In genomic region chr3:168116279-168116678, GRCh38 we compare ENCODE assay signal across 13 cellular contexts. TPM values are rescaled to one million over a fixed set of nuclear protein-coding genes. Genes with fewer than 3 reads are reported as not detected.
A peak's percentile ranks its signal among the peaks of the same experiment; 100 is the strongest.
DNase-seq lines count a peak whose midpoint lies in the region; ATAC-seq, FAIRE-seq and TF ChIP-seq lines count a peak whose summit lies in the region.
"Had no signal": no experiment of that assay in that cellular context is flagged by ENCODE, and none has a peak within 500 bp of the region (broad histone marks: within the 10 kb centered on the region; RNA-seq: fewer than 3 reads in every experiment).

No MANE protein-coding gene starts in this region.

- no peak overlapping the region for H3K4me3 Mint-ChIP-seq in mesothelial cell of epicardium
- H3K4me3 Mint-ChIP-seq: CD8-positive, alpha-beta T cell; memory B cell had no signal

- POLR2A ChIA-PET in GM12878 (lab: Charles Lee), result no interaction called here

- H3K4me1 ChIP-seq in GM12878 (ENCODE audit: control insufficient read depth, insufficient read depth, low read length) (no peaks in the 10 kb centered on the region), right atrium auricular region (peaks cover 0 to 21% of the 10 kb centered on the region in 2 donors), skeletal muscle tissue (ENCODE audit: control insufficient read depth in 3 of 3, insufficient read depth in 3 of 3, low read length in 3 of 3) (peaks cover 0 to 3% (median 0%) of the 10 kb centered on the region in 3 donors)

- no TSS peak for BruUV-seq in GM12878 (replicated peaks; lab: Mats Ljungman, UMichigan)

- CTCF ChIA-PET in GM12878 (lab: Yijun Ruan, JAX), result interaction anchor here (0.7 kb wide), 1 partner anchor 18 kb away, joined by 5 read pairs; no protein-coding TSS in a partner anchor

- TF ChIP-seq POLR2A in GM12878 (IDR thresholded peaks at IDR 0.05; ENCODE audit: low read depth, low read length), result no peak

- no peaks in the 10 kb centered on the region for H4K20me1 ChIP-seq in GM12878 (ENCODE audit: control insufficient read depth, insufficient read depth)

- H3K79me2 ChIP-seq in GM12878 (ENCODE audit: control insufficient read depth, insufficient read depth, low read length), result no peaks in the 10 kb centered on the region

- H3K27me3 ChIP-seq in GM12878 (replicated peaks in 1 of 2; ENCODE audit: control insufficient read depth in 2 of 2, insufficient read depth in 2 of 2, low read length in 1 of 2), result no peaks in the 10 kb centered on the region
- no peaks in the 10 kb centered on the region for H3K27me3 ChIP-seq in right atrium auricular region
- no peaks in the 10 kb centered on the region for H3K27me3 ChIP-seq in skeletal muscle tissue (ENCODE audit: control insufficient read depth in 3 of 3, insufficient read depth in 3 of 3, low read length in 3 of 3)

- H3K27ac ChIP-seq in GM12878 (ENCODE audit: control insufficient read depth, insufficient read depth) (no peak overlapping the region), right atrium auricular region (peak overlapping the region in 1 of 2 donors; percentile 30), skeletal muscle tissue (ENCODE audit: low read depth, low read length) (peak overlapping the region; percentile 34)

- TF ChIP-seq CTCF in GM12878 (IDR thresholded peaks at IDR 0.05 in 2 of 3, conservative IDR thresholded peaks at IDR 0.05 in 1 of 3; ENCODE audit: control insufficient read depth in 2 of 3, extremely low read depth in 1 of 3, insufficient read depth in 1 of 3, low read depth in 3 of 3, low read length in 3 of 3) (no peak), right atrium auricular region (IDR thresholded peaks at IDR 0.05) (no peak), mesothelial cell of epicardium (IDR thresholded peaks at IDR 0.05; ENCODE audit: unreplicated experiment) (no peak)

- no peak for TF ChIP-seq EP300 in GM12878 (IDR thresholded peaks at IDR 0.05; ENCODE audit: borderline replicate concordance in 1 of 2, control insufficient read depth in 1 of 2, low read depth in 2 of 2, low read length in 2 of 2)

- SMC1A ChIA-PET in GM12878 (lab: Charles Lee; ENCODE audit: uncharacterized antibody, unreplicated experiment), result no interaction called here

- 72% methylated on average over 4 of the region's 4 CpGs for WGBS in GM12878 (ENCODE audit: insufficient coverage, insufficient replicate concordance, low lambda C conversion rate, missing lambda C conversion rate)

- H3K36me3 ChIP-seq in GM12878 (ENCODE audit: control insufficient read depth in 2 of 2, insufficient read depth in 2 of 2, low read length in 1 of 2) (no peaks in the 10 kb centered on the region), right atrium auricular region (no peaks in the 10 kb centered on the region), skeletal muscle tissue (ENCODE audit: control insufficient read depth in 3 of 3, insufficient read depth in 3 of 3, low read length in 3 of 3) (no peaks in the 10 kb centered on the region)

- no peak for TF ChIP-seq RAD21 in GM12878 (IDR thresholded peaks at IDR 0.05; ENCODE audit: insufficient read depth, low read depth, low read length)

- no peaks in the 10 kb centered on the region for H3K9me3 Mint-ChIP-seq in mesothelial cell of epicardium
- H3K9me3 Mint-ChIP-seq: CD8-positive, alpha-beta T cell; memory B cell had no signal

- no peak for FAIRE-seq in GM12878 (lab: Jason Lieb, UNC)

- in situ Hi-C loops in GM12878 (cut with MboI), result no loop called here

- H3K36me3 Mint-ChIP-seq in mesothelial cell of epicardium, result no peaks in the 10 kb centered on the region
- H3K36me3 Mint-ChIP-seq: CD8-positive, alpha-beta T cell; memory B cell had no signal

- H3K4me3 ChIP-seq in GM12878 (no peak overlapping the region), right atrium auricular region (no peak overlapping the region), skeletal muscle tissue (ENCODE audit: low read length in 3 of 3) (peak overlapping the region in 1 of 3 donors; percentile 11)

- no peak overlapping the region for H3K4me2 ChIP-seq in GM12878 (ENCODE audit: control insufficient read depth, insufficient read depth)

- RAD21 ChIA-PET in GM12878 (lab: Charles Lee; ENCODE audit: unreplicated experiment), result no interaction called here

- H3K9me3 ChIP-seq in GM12878 (replicated peaks; ENCODE audit: control insufficient read depth, insufficient read depth, low read length) (no peaks in the 10 kb centered on the region), right atrium auricular region (no peaks in the 10 kb centered on the region), skeletal muscle tissue (ENCODE audit: control insufficient read depth in 3 of 3, low read length in 3 of 3) (no peaks in the 10 kb centered on the region)

- no peaks in the 10 kb centered on the region for H3K27me3 Mint-ChIP-seq in mesothelial cell of epicardium (ENCODE audit: low read depth)

- DNase-seq in MV-4-11 (lab: John Stamatoyannopoulos, UW) (peak; percentile 53), GM12878 (ENCODE audit: low read depth, low spot score) (no peak), right atrium auricular region (ENCODE audit: low spot score) (peak; percentile 76), mesothelial cell of epicardium (ENCODE audit: low spot score in 2 of 2, unreplicated experiment in 2 of 2) (no peak), KG1 (lab: John Stamatoyannopoulos, UW) (no peak)
- no peak for DNase-seq in activated naive CD4-positive, alpha-beta T cell treated with anti-CD3 and anti-CD28 coated beads, Interleukin-2, amount 50 U/mL, for 16 hours
- DNase-seq: activated CD4-positive, alpha-beta T cell treated with anti-CD3 and anti-CD28 coated beads, Interleukin-2, amount 50 U/mL, for 48 hours; activated effector memory CD4-positive, alpha-beta T cell treated with Interleukin-2 at 50 U/mL for 16 hours; CD8-positive, alpha-beta T cell; NCI-H1436 had no signal

- H3K9ac ChIP-seq in GM12878 (ENCODE audit: control insufficient read depth, insufficient read depth, low read length) (no peak overlapping the region), skeletal muscle tissue (ENCODE audit: low read depth in 1 of 3, low read length in 3 of 3) (no peak overlapping the region)

- intact Hi-C loops in GM12878 (cut with micrococcal nuclease; ENCODE audit: unreplicated experiment), result no loop called here

- ATAC-seq in GM12878, result peak; percentile 55
- no peak for ATAC-seq in GM18909 (IDR thresholded peaks at IDR 0.05; ENCODE audit: poor library complexity, unreplicated experiment)
- ATAC-seq: CD8-positive, alpha-beta T cell had no signal

- H3K27ac Mint-ChIP-seq in mesothelial cell of epicardium, result no peak overlapping the region
- H3K27ac Mint-ChIP-seq: CD8-positive, alpha-beta T cell; memory B cell had no signal

- peaks cover 12% of the 10 kb centered on the region for H3K4me1 Mint-ChIP-seq in mesothelial cell of epicardium
- H3K4me1 Mint-ChIP-seq: memory B cell had no signal

- no peak overlapping the region for H2AFZ ChIP-seq in GM12878 (ENCODE audit: control insufficient read depth, low read depth, low read length)

TF ChIP-seq in GM12878, 131 proteins besides CTCF, POLR2A, EP300 and RAD21 (continues in another document):
- TF ChIP-seq RFX5 (IDR thresholded peaks at IDR 0.05; ENCODE audit: low read depth, low read length) (peak; percentile 71; the same call in 1 of the 2 replicates), PAX5 (IDR thresholded peaks at IDR 0.05; ENCODE audit: borderline replicate concordance, low read depth, low read length) (no peak), TCF12 (IDR thresholded peaks at IDR 0.05; ENCODE audit: low read depth, low read length) (no peak), POLR2AphosphoS2 (IDR thresholded peaks at IDR 0.05; ENCODE audit: low read depth, low read length) (no peak)

RNA-seq across cellular contexts. Expression of gene GOLIM4, which starts 20.6 kb away (rescaled TPM):
- 42.8 and 52.3 TPM in 2 replicates for total RNA-seq in GM12878 (2013; cell fraction: nucleolus; rRNA removed)
- 19.4 and 22.0 TPM in 2 replicates for total RNA-seq in GM12878 (2014; rRNA removed)
- 25.2 and 26.2 TPM in 2 replicates for total RNA-seq in GM12878 (2014; rRNA removed; fragmentation: Illumina TruSeq; extraction: Trizol)
- total RNA-seq in GM12878 (2021), result 19.3 and 20.1 TPM in 2 replicates
- polyA plus RNA-seq in GM12878 (2011; ENCODE audit: low read depth), result 6.4 TPM
- polyA plus RNA-seq in GM12878 (2011; rRNA removed), result 11.7 and 12.9 TPM in 2 replicates
- 9.0 and 12.2 TPM in 2 replicates for polyA plus RNA-seq in GM12878 (2011; cell fraction: cytosol; rRNA removed)
- polyA plus RNA-seq in GM12878 (2011; cell fraction: nucleus; rRNA removed), result 12.0 and 16.4 TPM in 2 replicates
- polyA plus RNA-seq in GM12878 (2012), result 9.6 and 12.5 TPM in 2 replicates
- polyA plus RNA-seq in GM12878 (2014; fragmentation: Illumina TruSeq; extraction: Trizol), result 24.2 and 24.6 TPM in 2 replicates
- polyA plus RNA-seq in GM12878 (2014; fragmentation: Nextera tagmentation; extraction: Ambion mirVana), result 10 to 100 TPM; 11.1 to 14.6 TPM
- 14.4 TPM in 2 replicates for polyA plus RNA-seq in GM12878 (2014; rRNA removed)
- polyA plus RNA-seq in GM12878 (2016; fragmentation: Nextera tagmentation; extraction: Ambion mirVana), result 10 to 100 TPM; 26.6 to 32.4 TPM
- 15.4 and 25.7 TPM in 2 replicates for polyA minus RNA-seq in GM12878 (2011; rRNA and poly(A)+ RNA removed)
- polyA minus RNA-seq in GM12878 (2011; cell fraction: cytosol; rRNA and poly(A)+ RNA removed), result 10.0 and 15.3 TPM in 2 replicates
- polyA minus RNA-seq in GM12878 (2011; cell fraction: nucleus; rRNA and poly(A)+ RNA removed), result 12.0 and 26.5 TPM in 2 replicates
- total RNA-seq in right atrium auricular region, result 10 to 100 TPM; 56.0 to 63.7 TPM
- 23.5 TPM for total RNA-seq in skeletal muscle tissue
- total RNA-seq in mesothelial cell of epicardium, result 88.0 to 93.7 TPM (median 90.7 TPM) in 3 replicates

Comparison
In these comparisons a context has a peak if more than half of its experiments do, and no peak if none do; other contexts are left out.
1. DNase-seq: peak in MV-4-11 (single experiment) and right atrium auricular region (single experiment); none in GM12878 (single experiment), activated naive CD4-positive, alpha-beta T cell treated with anti-CD3 and anti-CD28 coated beads, Interleukin-2, amount 50 U/mL, for 16 hours (single experiment), mesothelial cell of epicardium (0 of 2) and KG1 (single experiment).